ENCODE assay signal across 1 cellular context in genomic region chr2:33785201-33786106, GRCh38.
TF ChIP-seq lines count a peak whose summit lies in the region.

No MANE protein-coding gene starts in this region.

TF ChIP-seq in GM12878, 131 proteins besides CTCF, POLR2A, EP300 and RAD21 (continued from another document):
- TF ChIP-seq NBN (IDR thresholded peaks at IDR 0.05) = 0 out of 2 replicates have a peak, but pooled peaks have one; percentile 47
- TF ChIP-seq CREB1 (IDR thresholded peaks at IDR 0.05; ENCODE audit: low read depth) = 0 out of 2 replicates have a peak, but pooled peaks have one; percentile 12
- peak; percentile 51 for TF ChIP-seq IKZF1 (conservative IDR thresholded peaks at IDR 0.05)
- TF ChIP-seq CREM (IDR thresholded peaks at IDR 0.05; ENCODE audit: low read depth) = peak; percentile 28; the same call in 1 of the 2 replicates
- TF ChIP-seq SPI1 (IDR thresholded peaks at IDR 0.05; ENCODE audit: borderline replicate concordance, insufficient read depth, low read depth, low read length) = peak; percentile 89
- no peak for TF ChIP-seq TAF1 (IDR thresholded peaks at IDR 0.05; ENCODE audit: borderline replicate concordance, low read depth, low read length)
- TF ChIP-seq IKZF2 (IDR thresholded peaks at IDR 0.05) = peak; percentile 53 to 60; a peak in 2 of 4 replicates
- peak; percentile 39; the same call in 1 of the 2 replicates for TF ChIP-seq PKNOX1 (IDR thresholded peaks at IDR 0.05)
- TF ChIP-seq, protein P1, sequence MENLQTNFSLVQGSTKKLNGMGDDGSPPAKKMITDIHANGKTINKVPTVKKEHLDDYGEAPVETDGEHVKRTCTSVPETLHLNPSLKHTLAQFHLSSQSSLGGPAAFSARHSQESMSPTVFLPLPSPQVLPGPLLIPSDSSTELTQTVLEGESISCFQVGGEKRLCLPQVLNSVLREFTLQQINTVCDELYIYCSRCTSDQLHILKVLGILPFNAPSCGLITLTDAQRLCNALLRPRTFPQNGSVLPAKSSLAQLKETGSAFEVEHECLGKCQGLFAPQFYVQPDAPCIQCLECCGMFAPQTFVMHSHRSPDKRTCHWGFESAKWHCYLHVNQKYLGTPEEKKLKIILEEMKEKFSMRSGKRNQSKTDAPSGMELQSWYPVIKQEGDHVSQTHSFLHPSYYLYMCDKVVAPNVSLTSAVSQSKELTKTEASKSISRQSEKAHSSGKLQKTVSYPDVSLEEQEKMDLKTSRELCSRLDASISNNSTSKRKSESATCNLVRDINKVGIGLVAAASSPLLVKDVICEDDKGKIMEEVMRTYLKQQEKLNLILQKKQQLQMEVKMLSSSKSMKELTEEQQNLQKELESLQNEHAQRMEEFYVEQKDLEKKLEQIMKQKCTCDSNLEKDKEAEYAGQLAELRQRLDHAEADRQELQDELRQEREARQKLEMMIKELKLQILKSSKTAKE (IDR thresholded peaks at IDR 0.05; ENCODE audit: low read depth, poor library complexity, severe bottlenecking) = peak; percentile 28
- no peak for TF ChIP-seq EZH2 (IDR thresholded peaks at IDR 0.05; ENCODE audit: borderline replicate concordance, control insufficient read depth, low read depth, low read length)
- TF ChIP-seq DPF2 (IDR thresholded peaks at IDR 0.05) = peak; percentile 43; the same call in 1 of the 2 replicates
- TF ChIP-seq CBX5 (IDR thresholded peaks at IDR 0.05; ENCODE audit: low read depth) = no peak
- peak; percentile 41; the same call in 1 of the 2 replicates for TF ChIP-seq TBL1XR1 (IDR thresholded peaks at IDR 0.05; ENCODE audit: low read depth, low read length)
- TF ChIP-seq ZNF274 (IDR thresholded peaks at IDR 0.05; ENCODE audit: insufficient read depth, insufficient read length) = no peak
- TF ChIP-seq NR2C2 (IDR thresholded peaks at IDR 0.05; ENCODE audit: borderline replicate concordance, control insufficient read depth, insufficient read length, low read depth) = no peak
- TF ChIP-seq TARDBP (IDR thresholded peaks at IDR 0.05; ENCODE audit: borderline replicate concordance) = no peak
- TF ChIP-seq HDAC2 (IDR thresholded peaks at IDR 0.05) = no peak
